ENCODE assay signal across 32 cellular contexts in the genomic region with DNA sequence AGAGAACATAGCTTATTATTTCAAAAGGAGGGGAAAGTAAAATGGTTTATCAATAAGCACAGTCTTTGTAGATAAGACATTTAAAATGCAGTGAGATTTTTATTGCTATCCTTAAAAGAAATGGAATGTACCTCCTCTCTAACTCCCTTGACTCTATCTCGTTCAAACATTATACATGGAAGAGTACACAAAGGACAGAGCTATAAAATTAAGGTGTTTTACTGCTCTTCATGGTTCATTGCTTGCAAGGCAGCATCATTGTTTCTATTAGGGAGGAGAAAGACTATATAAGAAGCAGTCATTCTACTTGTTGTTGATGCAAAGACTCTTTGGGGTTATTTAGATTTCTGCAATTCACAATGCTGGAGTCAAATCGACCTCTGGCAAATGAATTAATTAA.
"Had no signal": no experiment of that assay in that cellular context is flagged by ENCODE, and none has a peak within 500 bp of the region (broad histone marks: within the 10 kb centered on the region; RNA-seq: fewer than 3 reads in every experiment).

No MANE protein-coding gene starts in this region.

- H3K27ac ChIP-seq: adrenal gland, body of pancreas, esophagus muscularis mucosa, foreskin keratinocyte, gastrocnemius medialis, WERI-Rb-1 had no signal

- DNase-seq: activated CD4-positive, alpha-beta memory T cell treated with anti-CD3 and anti-CD28 coated beads for 36 hours; activated CD4-positive, alpha-beta T cell treated with anti-CD3 and anti-CD28 coated beads for 36 hours; activated CD4-positive, alpha-beta T cell treated with anti-CD3 and anti-CD28 coated beads, Interleukin-2, amount 10 ng/mL, durations not matched to agents 24 days and 14 days; activated CD4-positive, CD25-positive, alpha-beta regulatory T cell; activated CD4-positive, CD25-positive, alpha-beta regulatory T cell treated with anti-CD3 and anti-CD28 coated beads, Interleukin-2, amount 50 U/mL, for 72 hours; activated CD8-positive, alpha-beta memory T cell treated with anti-CD3 and anti-CD28 coated beads, Interleukin-2, amount 10 ng/mL, durations not matched to agents 7 days and 5 days; activated CD8-positive, alpha-beta memory T cell treated with anti-CD3 and anti-CD28 coated beads, Interleukin-2, amount 50 U/mL, for 4 hours; activated CD8-positive, alpha-beta T cell treated with anti-CD3 and anti-CD28 coated beads, Interleukin-2, amount 10 ng/mL, durations not matched to agents 7 days and 5 days; activated effector memory CD4-positive, alpha-beta T cell treated with anti-CD3 and anti-CD28 coated beads, Interleukin-2, amount 50 U/mL, for 16 hours; activated naive CD4-positive, alpha-beta T cell treated with anti-CD3 and anti-CD28 coated beads for 36 hours; activated naive CD8-positive, alpha-beta T cell treated with anti-CD3 and anti-CD28 coated beads for 36 hours; activated naive CD8-positive, alpha-beta T cell treated with anti-CD3 and anti-CD28 coated beads, Interleukin-2, amount 50 U/mL, for 24 hours; activated T-cell treated with anti-CD3 and anti-CD28 coated beads, Interleukin-2, amount 50 U/mL, for 1 hour; activated T-cell treated with anti-CD3 and anti-CD28 coated beads, Interleukin-2, amount 50 U/mL, for 48 hours; adrenal gland; amygdala; aorta; body of pancreas; caudate nucleus; cortex of kidney; dermis blood vessel endothelial cell; effector CD4-positive, alpha-beta T cell; effector memory CD8-positive, alpha-beta T cell; erythroblast; foreskin keratinocyte; gastrocnemius medialis; glutamatergic neuron; T-helper 1 cell; T-helper 17 cell; T1000; WERI-Rb-1 had no signal

- H3K4me3 ChIP-seq: adrenal gland, body of pancreas, esophagus muscularis mucosa, gastrocnemius medialis had no signal

- ATAC-seq: activated CD4-positive, alpha-beta T cell treated with anti-CD3 and anti-CD28 coated beads for 36 hours; activated CD8-positive, alpha-beta memory T cell treated with anti-CD3 and anti-CD28 coated beads, Interleukin-2, amount 10 ng/mL, durations not matched to agents 7 days and 5 days; activated CD8-positive, alpha-beta T cell treated with anti-CD3 and anti-CD28 coated beads, Interleukin-2, amount 10 ng/mL, durations not matched to agents 7 days and 5 days; activated naive CD8-positive, alpha-beta T cell treated with anti-CD3 and anti-CD28 coated beads, Interleukin-2, amount 50 U/mL, for 24 hours; body of pancreas; effector memory CD8-positive, alpha-beta T cell; foreskin keratinocyte; gastrocnemius medialis; T-helper 17 cell had no signal

- H3K27me3 ChIP-seq: adrenal gland, body of pancreas, esophagus muscularis mucosa, foreskin keratinocyte, gastrocnemius medialis had no signal

- H3K36me3 ChIP-seq: adrenal gland, esophagus muscularis mucosa, gastrocnemius medialis, WERI-Rb-1 had no signal

- H3K9me3 ChIP-seq: body of pancreas, esophagus muscularis mucosa, gastrocnemius medialis had no signal

- H3K4me1 ChIP-seq: adrenal gland, body of pancreas, esophagus muscularis mucosa, foreskin keratinocyte, gastrocnemius medialis had no signal
